In the genomic region with DNA sequence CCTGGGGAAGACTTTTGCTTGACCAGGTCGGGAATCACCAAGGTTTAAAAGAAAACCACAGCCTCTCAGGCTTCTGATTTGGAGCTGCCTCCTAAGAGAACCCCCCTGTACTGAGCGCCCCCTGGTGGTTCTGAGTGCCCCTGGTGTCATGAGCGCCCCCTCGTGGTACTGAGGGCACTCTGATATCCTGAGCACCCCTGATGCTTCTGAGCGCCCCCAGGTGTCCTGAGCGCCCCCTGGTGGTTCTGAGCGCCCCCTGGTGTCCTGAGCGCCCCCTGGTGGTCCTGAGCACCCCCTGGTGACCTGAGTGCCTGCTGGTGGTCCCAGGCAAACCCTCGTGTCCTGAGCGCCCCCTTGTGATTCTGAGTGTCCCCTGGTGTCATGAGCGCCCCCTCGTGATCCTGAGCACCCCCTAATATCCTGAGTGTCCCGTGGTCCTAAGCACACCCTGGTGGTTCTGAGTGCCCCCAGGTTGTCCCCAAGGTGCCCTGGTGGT, we compare ENCODE assay signal across 8 cellular contexts.
A peak's percentile ranks its signal among the peaks of the same experiment; 100 is the strongest.
DNase-seq lines count a peak whose midpoint lies in the region; ATAC-seq and TF ChIP-seq lines count a peak whose summit lies in the region.
"Not testable (repeated sequence)": the region's sequence is repeated elsewhere in the genome, so short reads cannot be mapped to it uniquely, and the experiment has no call there.

No MANE protein-coding gene starts in this region.

- not testable (repeated sequence) for H2AFZ ChIP-seq in GM23248

- TF ChIP-seq CTCF in endodermal cell (conservative IDR thresholded peaks at IDR 0.05) (peak; percentile 47), neutrophil (IDR thresholded peaks at IDR 0.05) (peak; percentile 29)

- H3K27ac ChIP-seq in CD4-positive, CD25-positive, alpha-beta regulatory T cell (ENCODE audit: insufficient read depth, low read length, poor library complexity, severe bottlenecking); GM23248; endodermal cell (ENCODE audit: low read depth, low read length); neutrophil: not testable (repeated sequence)

- H3K9me2 ChIP-seq in GM23248 (ENCODE audit: insufficient read depth): not testable (repeated sequence)

- peak overlapping the region in 1 of 4 donors; percentile 42 for H3K4me3 Mint-ChIP-seq in CD4-positive, CD25-positive, alpha-beta regulatory T cell
- not testable (repeated sequence) for H3K4me3 Mint-ChIP-seq in endodermal cell

- H4K20me1 ChIP-seq in GM23248 (ENCODE audit: insufficient read depth): not testable (repeated sequence)

- H3K36me3 ChIP-seq in CD4-positive, CD25-positive, alpha-beta regulatory T cell (ENCODE audit: control insufficient read depth, insufficient read depth, low read length); GM23248 (ENCODE audit: low read depth); endodermal cell (ENCODE audit: control insufficient read depth, insufficient read depth, low read length); neutrophil: not testable (repeated sequence)

- H3K79me2 ChIP-seq in GM23248 (ENCODE audit: insufficient read depth): not testable (repeated sequence)

- not testable (repeated sequence) for H3K9ac ChIP-seq in GM23248; endodermal cell (ENCODE audit: extremely low read depth, low read length, poor library complexity, severe bottlenecking)

- not testable (repeated sequence) for H3K4me3 ChIP-seq in CD4-positive, CD25-positive, alpha-beta regulatory T cell (ENCODE audit: low read depth, low read length); GM23248; endodermal cell (ENCODE audit: low read length); neutrophil (ENCODE audit: low read depth in 1 of 2, low read length in 1 of 2)

- H3K27me3 ChIP-seq in CD4-positive, CD25-positive, alpha-beta regulatory T cell (ENCODE audit: control insufficient read depth, insufficient read depth, low read length); GM23248 (replicated peaks; ENCODE audit: insufficient read depth); endodermal cell (ENCODE audit: control insufficient read depth, insufficient read depth, low read length, poor library complexity, severe bottlenecking): not testable (repeated sequence)
- peaks cover 19% of the 10 kb centered on the region for H3K27me3 ChIP-seq in neutrophil

- peaks cover 0 to 40% (median 18%) of the 10 kb centered on the region in 4 donors for H3K4me1 Mint-ChIP-seq in CD4-positive, CD25-positive, alpha-beta regulatory T cell
- not testable (repeated sequence) for H3K4me1 Mint-ChIP-seq in endodermal cell

- in situ Hi-C loops in GM23248 (cut with MboI): not testable (repeated sequence)

- not testable (repeated sequence) for H3K36me3 Mint-ChIP-seq in CD4-positive, CD25-positive, alpha-beta regulatory T cell; endodermal cell (ENCODE audit: low read depth)

- H3K27ac Mint-ChIP-seq in CD4-positive, CD25-positive, alpha-beta regulatory T cell: peak overlapping the region in 2 of 3 donors; percentile 69 to 81
- H3K27ac Mint-ChIP-seq in endodermal cell: not testable (repeated sequence)

- H3K9me3 Mint-ChIP-seq in CD4-positive, CD25-positive, alpha-beta regulatory T cell: not testable (repeated sequence)
- H3K9me3 Mint-ChIP-seq in endodermal cell: peaks cover 84% of the 10 kb centered on the region

- ATAC-seq in CD4-positive, CD25-positive, alpha-beta regulatory T cell (ENCODE audit: low read depth in 2 of 2): not testable (repeated sequence)

- peaks cover 11% of the 10 kb centered on the region for H3K27me3 Mint-ChIP-seq in CD4-positive, CD25-positive, alpha-beta regulatory T cell
- not testable (repeated sequence) for H3K27me3 Mint-ChIP-seq in endodermal cell (ENCODE audit: insufficient read depth)

- H3K9me3 ChIP-seq in CD4-positive, CD25-positive, alpha-beta regulatory T cell (ENCODE audit: control insufficient read depth in 2 of 2, low read length in 2 of 2); GM23248 (ENCODE audit: low read depth); neutrophil: not testable (repeated sequence)
- peaks cover 53% of the 10 kb centered on the region for H3K9me3 ChIP-seq in endodermal cell (ENCODE audit: control insufficient read depth, low read length)

- H3K4me2 ChIP-seq in GM23248 (ENCODE audit: unreplicated experiment): not testable (repeated sequence)

- peaks cover 14% of the 10 kb centered on the region for H3K4me1 ChIP-seq in CD4-positive, CD25-positive, alpha-beta regulatory T cell (ENCODE audit: control insufficient read depth, insufficient read depth, low read length, poor library complexity, severe bottlenecking)
- not testable (repeated sequence) for H3K4me1 ChIP-seq in GM23248 (ENCODE audit: insufficient read depth); endodermal cell (ENCODE audit: control insufficient read depth, insufficient read depth, low read length); neutrophil (ENCODE audit: control insufficient read depth in 1 of 2, insufficient read depth in 1 of 2, low read depth in 1 of 2, low read length in 1 of 2)

- peak; percentile 50 to 56 (median 51) for DNase-seq in CD4-positive, CD25-positive, alpha-beta regulatory T cell
- peak; percentile 1 for DNase-seq in GM23248
- DNase-seq in OCI-M1 (lab: John Stamatoyannopoulos, UW): peak; percentile 6
- DNase-seq in activated CD4-positive, alpha-beta T cell treated with anti-CD3 and anti-CD28 coated beads for 4 hours: peak; percentile 43 to 50
- peak; percentile 58 for DNase-seq in activated T-helper 9 cell treated with anti-CD3 and anti-CD28 coated beads, Interleukin-2, amount 50 U/mL, for 16 hours (ENCODE audit: low read depth)
- DNase-seq in endodermal cell: peak; percentile 45
- peak; percentile 67 to 74 for DNase-seq in stimulated activated CD8-positive, alpha-beta memory T cell treated with anti-CD3 and anti-CD28 coated beads, Interleukin-15, amount 100 ng/mL, for 48 hours (ENCODE audit: low read depth in 2 of 2)

- 43 to 66% methylated on average over 6 to 13 of the region's 13 CpGs for WGBS in GM23248 (ENCODE audit: low coverage in 1 of 2, low lambda C conversion rate in 2 of 2, missing lambda C conversion rate in 2 of 2), 2 experiments
- WGBS in endodermal cell (ENCODE audit: insufficient coverage in 1 of 2, insufficient read length in 1 of 2), 2 experiments: 72 to 83% methylated on average over 2 to 9 of the region's 13 CpGs

- H3F3A ChIP-seq in GM23248 (ENCODE audit: insufficient read depth): not testable (repeated sequence)

Comparison
In these comparisons a context has a peak if more than half of its experiments do, and no peak if none do; other contexts are left out.
1. DNase-seq: peak in every context shown above with its lines; median percentile 70 in stimulated activated CD8-positive, alpha-beta memory T cell treated with anti-CD3 and anti-CD28 coated beads, Interleukin-15, amount 100 ng/mL, for 48 hours; 58 in activated T-helper 9 cell treated with anti-CD3 and anti-CD28 coated beads, Interleukin-2, amount 50 U/mL, for 16 hours; 51 in CD4-positive, CD25-positive, alpha-beta regulatory T cell; 46 in activated CD4-positive, alpha-beta T cell treated with anti-CD3 and anti-CD28 coated beads for 4 hours; 45 in endodermal cell; 6 in OCI-M1; 1 in GM23248.